Comparison of ENCODE assay signal across 13 cellular contexts in the genomic region with DNA sequence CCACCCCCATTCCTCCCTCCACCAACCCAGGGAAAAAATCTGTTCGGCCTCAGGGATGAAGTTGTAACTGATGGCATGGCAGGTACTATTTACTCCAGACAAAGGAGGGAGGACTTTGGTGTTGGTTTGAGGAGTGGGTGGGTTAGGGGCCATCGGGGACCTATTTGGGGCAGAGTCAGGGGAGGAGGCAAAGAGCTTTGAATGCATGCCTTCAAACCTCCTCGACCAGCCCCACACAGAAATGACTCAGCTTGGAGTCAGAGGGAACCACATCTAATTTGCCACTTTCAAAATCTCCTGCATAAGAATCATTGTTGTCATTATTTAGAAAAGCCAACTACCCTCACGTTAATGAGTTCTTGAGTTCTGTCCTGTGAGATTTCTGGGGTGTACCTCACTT. TPM values are rescaled to one million over a fixed set of nuclear protein-coding genes. Genes with fewer than 3 reads are reported as not detected.
DNase-seq lines count a peak whose midpoint lies in the region; ATAC-seq and TF ChIP-seq lines count a peak whose summit lies in the region.
"Had no signal": no experiment of that assay in that cellular context is flagged by ENCODE, and none has a peak within 500 bp of the region (broad histone marks: within the 10 kb centered on the region; RNA-seq: fewer than 3 reads in every experiment).

No MANE protein-coding gene starts in this region.

- H3K4me3 ChIP-seq in thyroid gland (replicated peaks in 1 of 3): no peak overlapping the region
- H3K4me3 ChIP-seq in upper lobe of right lung: no peak overlapping the region
- H3K4me3 ChIP-seq: GM12878, upper lobe of left lung had no signal

- H3K36me3 Mint-ChIP-seq in activated naive CD4-positive, alpha-beta T cell treated with anti-CD3 and anti-CD28 coated beads for 36 hours (ENCODE audit: low read depth): no peaks in the 10 kb centered on the region

- peaks cover 53% of the 10 kb centered on the region for H3K27me3 Mint-ChIP-seq in activated naive CD4-positive, alpha-beta T cell treated with anti-CD3 and anti-CD28 coated beads for 36 hours (ENCODE audit: low read depth)

- ATAC-seq in HG03097 (IDR thresholded peaks at IDR 0.05; ENCODE audit: low FRiP score, unreplicated experiment): no peak
- ATAC-seq in upper lobe of right lung: no peak
- ATAC-seq: GM12878 had no signal

- POLR2A ChIA-PET in RWPE1 (lab: Yijun Ruan, JAX; ENCODE audit: low non-redundant PET): no interaction called here

- CTCF ChIA-PET in activated naive CD4-positive, alpha-beta T cell treated with anti-CD3 and anti-CD28 coated beads for 36 hours (lab: Charles Lee): interaction anchor here (0.6 kb wide), 1 partner anchor 350 kb away, joined by 5 read pairs; no protein-coding TSS in a partner anchor
- CTCF ChIA-PET in RWPE1 (lab: Yijun Ruan, JAX): no interaction called here

- WGBS in thyroid gland, 2 donors: 39 to 43% methylated on average over 4 of the region's 4 CpGs

- H3K4me1 Mint-ChIP-seq in activated naive CD4-positive, alpha-beta T cell treated with anti-CD3 and anti-CD28 coated beads for 36 hours (ENCODE audit: low read depth): peaks cover 7% of the 10 kb centered on the region

- H3K27ac ChIP-seq in RWPE1: peak overlapping the region; percentile 68
- peak overlapping the region in 2 of 3 donors; percentile 86 to 90 for H3K27ac ChIP-seq in thyroid gland
- H3K27ac ChIP-seq in upper lobe of right lung: no peak overlapping the region
- H3K27ac ChIP-seq: upper lobe of left lung had no signal

- DNase-seq in activated naive CD4-positive, alpha-beta T cell treated with Interleukin-2 at 50 U/mL for 16 hours: peak; percentile 6
- no peak for DNase-seq in activated naive CD4-positive, alpha-beta T cell treated with anti-CD3 and anti-CD28 coated beads for 36 hours
- DNase-seq in RWPE1 (ENCODE audit: low spot score) (peak; percentile 45), fibroblast of peridontal ligament (ENCODE audit: extremely low read depth) (peak; percentile 40), thyroid gland (no peak), NCI-H2081 (lab: John Stamatoyannopoulos, UW) (no peak), upper lobe of right lung (no peak)
- DNase-seq: activated CD4-positive, alpha-beta T cell treated with anti-CD3 and anti-CD28 coated beads, Interleukin-2, amount 10 ng/mL, durations not matched to agents 7 days and 5 days; T-helper 1 cell; upper lobe of left lung had no signal

- intact Hi-C loops in activated naive CD4-positive, alpha-beta T cell treated with anti-CD3 and anti-CD28 coated beads for 36 hours (cut with micrococcal nuclease): no loop called here
- intact Hi-C loops in thyroid gland (cut with DNase I): loop anchor here (5.0 kb wide), 1 partner anchor 63 kb away; no protein-coding TSS in a partner anchor
- intact Hi-C loops in upper lobe of right lung (cut with DNase I): no loop called here

- H3K9me3 Mint-ChIP-seq in activated naive CD4-positive, alpha-beta T cell treated with anti-CD3 and anti-CD28 coated beads for 36 hours: no peaks in the 10 kb centered on the region
- H3K9me3 Mint-ChIP-seq: activated CD4-positive, alpha-beta T cell treated with anti-CD3 and anti-CD28 coated beads, Interleukin-2, amount 10 ng/mL, durations not matched to agents 7 days and 5 days; activated T-helper 2 cell treated with anti-CD3 and anti-CD28 coated beads, Interferon-gamma antibody, Interleukin-2, Interleukin-4, amounts not matched to agents 10 μg/mL and 5 μg/mL and 100 μg/mL, durations not matched to agents 14 hours and 24 hours and 36 hours had no signal

- H3K4me1 ChIP-seq in thyroid gland: peaks cover 51 to 71% of the 10 kb centered on the region in 2 donors
- H3K4me1 ChIP-seq in upper lobe of right lung: peaks cover 8% of the 10 kb centered on the region

- no peak overlapping the region for H3K4me3 Mint-ChIP-seq in activated naive CD4-positive, alpha-beta T cell treated with anti-CD3 and anti-CD28 coated beads for 36 hours
- H3K4me3 Mint-ChIP-seq: activated CD4-positive, alpha-beta T cell treated with anti-CD3 and anti-CD28 coated beads, Interleukin-2, amount 10 ng/mL, durations not matched to agents 7 days and 5 days had no signal

- no peak for TF ChIP-seq POLR2A in thyroid gland (IDR thresholded peaks at IDR 0.05)

- no peaks in the 10 kb centered on the region for H3K9me3 ChIP-seq in thyroid gland
- no peaks in the 10 kb centered on the region for H3K9me3 ChIP-seq in upper lobe of right lung
- H3K9me3 ChIP-seq: upper lobe of left lung had no signal

- H3K27me3 ChIP-seq in thyroid gland (no peaks in the 10 kb centered on the region), upper lobe of right lung (peaks cover 14% of the 10 kb centered on the region)

- no peaks in the 10 kb centered on the region for H3K36me3 ChIP-seq in thyroid gland
- H3K36me3 ChIP-seq in upper lobe of right lung: no peaks in the 10 kb centered on the region
- H3K36me3 ChIP-seq: upper lobe of left lung had no signal

- TF ChIP-seq CTCF in RWPE1 (conservative IDR thresholded peaks at IDR 0.05; ENCODE audit: low read depth) (no peak), thyroid gland (IDR thresholded peaks at IDR 0.05) (no peak), upper lobe of right lung (IDR thresholded peaks at IDR 0.05) (no peak)

- no peak overlapping the region for H3K27ac Mint-ChIP-seq in activated naive CD4-positive, alpha-beta T cell treated with anti-CD3 and anti-CD28 coated beads for 36 hours
- H3K27ac Mint-ChIP-seq: activated CD4-positive, alpha-beta T cell treated with anti-CD3 and anti-CD28 coated beads, Interleukin-2, amount 10 ng/mL, durations not matched to agents 7 days and 5 days; activated T-helper 2 cell treated with anti-CD3 and anti-CD28 coated beads, Interferon-gamma antibody, Interleukin-2, Interleukin-4, amounts not matched to agents 10 μg/mL and 5 μg/mL and 100 μg/mL, durations not matched to agents 14 hours and 24 hours and 36 hours had no signal

RNA-seq across cellular contexts. Expression of a gene that starts 4.1 kb away (rescaled TPM):
- total RNA-seq in activated naive CD4-positive, alpha-beta T cell treated with anti-CD3 and anti-CD28 coated beads for 36 hours: not detected
- total RNA-seq in thyroid gland (10 to 100 TPM; 41.7 to 66.7 (median 49.5) TPM), upper lobe of right lung (17.7 TPM)

Comparison
In these comparisons a context has a peak if more than half of its experiments do, and no peak if none do; other contexts are left out.
1. DNase-seq: peak in activated naive CD4-positive, alpha-beta T cell treated with Interleukin-2 at 50 U/mL for 16 hours (single experiment), RWPE1 (single experiment) and fibroblast of peridontal ligament (single experiment); none in activated naive CD4-positive, alpha-beta T cell treated with anti-CD3 and anti-CD28 coated beads for 36 hours (single experiment), thyroid gland (0 of 2), NCI-H2081 (0 of 2) and upper lobe of right lung (single experiment).
2. RNA of a gene that starts 4.1 kb away (total RNA-seq): 41.7 to 66.7 TPM in thyroid gland and 17.7 TPM in upper lobe of right lung (single experiment); not detected in activated naive CD4-positive, alpha-beta T cell treated with anti-CD3 and anti-CD28 coated beads for 36 hours; every median in the first group is over 10 times any median in the second.